In the genomic region with DNA sequence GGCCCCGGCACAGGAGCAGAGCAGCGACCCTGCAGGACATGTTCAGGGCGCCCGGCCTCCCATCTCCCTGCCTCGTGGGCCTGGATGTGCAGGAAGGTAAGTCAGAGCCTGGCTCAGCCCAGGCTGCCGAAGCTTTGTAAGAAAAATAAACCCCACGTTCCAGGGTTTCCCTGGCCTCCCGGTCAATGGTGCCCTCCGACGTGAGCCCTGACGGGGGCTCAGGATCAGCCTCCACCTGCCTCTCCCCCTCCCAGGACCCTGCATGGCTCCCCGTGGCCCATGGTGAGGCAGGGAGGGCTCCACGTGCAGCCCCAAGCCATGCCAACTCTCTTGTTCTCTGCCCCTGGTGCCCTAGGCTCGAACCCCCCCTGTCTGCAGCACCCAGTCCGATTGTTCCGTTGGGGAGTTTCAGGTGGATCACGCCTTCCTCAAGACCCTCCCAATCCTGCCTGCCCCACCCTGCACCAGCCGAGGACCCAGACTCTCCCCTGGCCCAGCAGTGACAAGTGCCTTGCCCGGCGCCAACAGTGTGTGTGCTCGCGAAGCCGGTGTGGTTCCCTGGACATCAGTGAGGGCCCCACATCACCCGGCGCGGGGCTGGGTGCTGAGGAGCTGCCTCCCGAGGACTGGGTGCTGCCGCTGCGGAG, we compare ENCODE assay signal across 19 cellular contexts.
DNase-seq lines count a peak whose midpoint lies in the region; ATAC-seq, FAIRE-seq and TF ChIP-seq lines count a peak whose summit lies in the region.
"Had no signal": no experiment of that assay in that cellular context is flagged by ENCODE, and none has a peak within 500 bp of the region (broad histone marks: within the 10 kb centered on the region; RNA-seq: fewer than 3 reads in every experiment).

No MANE protein-coding gene starts in this region.

- no peak overlapping the region for H2BK15ac ChIP-seq in IMR-90 (ENCODE audit: low read depth, low read length)
- H2BK15ac ChIP-seq in neuronal stem cell (ENCODE audit: low read length) = peak overlapping the region; percentile 94

- H3K9me1 ChIP-seq in IMR-90 (ENCODE audit: insufficient read depth, low read length) = no peaks in the 10 kb centered on the region

- TF ChIP-seq CTCF in left ventricle myocardium inferior (IDR thresholded peaks at IDR 0.05; ENCODE audit: borderline replicate concordance) (no peak), IMR-90 (conservative IDR thresholded peaks at IDR 0.05; ENCODE audit: low read depth, low read length) (no peak), HepG2 (CRISPR knock-in tag; IDR thresholded peaks at IDR 0.05) (no peak), nephron progenitor cell (IDR thresholded peaks at IDR 0.05) (no peak)

- H3K9ac ChIP-seq in IMR-90 (ENCODE audit: low read depth, low read length) (no peak overlapping the region), HepG2 (ENCODE audit: insufficient read depth, low read depth, low read length) (no peak overlapping the region), neuronal stem cell (ENCODE audit: low read depth, low read length, poor library complexity) (peak overlapping the region; percentile 44)

- H4K91ac ChIP-seq in IMR-90 (ENCODE audit: insufficient read depth, low read depth, low read length) (no peak overlapping the region), neuronal stem cell (ENCODE audit: low read depth, low read length, poor library complexity) (no peak overlapping the region)

- H4K5ac ChIP-seq in IMR-90 (ENCODE audit: low read depth, low read length) = no peak overlapping the region

- H3K4me3 ChIP-seq in left ventricle myocardium inferior (no peak overlapping the region), IMR-90 (ENCODE audit: insufficient read depth, low read depth, low read length) (no peak overlapping the region), HepG2 (replicated peaks in 1 of 3; ENCODE audit: insufficient read depth in 1 of 3, low read depth in 2 of 3, low read length in 3 of 3) (no peak overlapping the region), neuronal stem cell (ENCODE audit: low read length in 2 of 2) (no peak overlapping the region)

- H3K14ac ChIP-seq in IMR-90 (replicated peaks; ENCODE audit: low read depth, low read length) (no peak overlapping the region), neuronal stem cell (ENCODE audit: low read length) (peak overlapping the region; percentile 71)

- no peak overlapping the region for H3K56ac ChIP-seq in IMR-90 (ENCODE audit: extremely low read depth, insufficient read depth, low read length)

- H2BK20ac ChIP-seq in IMR-90 (ENCODE audit: low read depth, low read length) = no peak overlapping the region

- H3K27ac ChIP-seq in left ventricle myocardium inferior (replicated peaks) (no peak overlapping the region), IMR-90 (ENCODE audit: insufficient read depth, low read length) (no peak overlapping the region), HepG2 (ENCODE audit: extremely low read length, insufficient read depth, low read length) (no peak overlapping the region), neuronal stem cell (replicated peaks; ENCODE audit: low read length) (no peak overlapping the region)

- H2AK9ac ChIP-seq in IMR-90 (replicated peaks; ENCODE audit: low read depth, low read length, poor library complexity) = no peak overlapping the region

- H2BK120ac ChIP-seq in IMR-90 (ENCODE audit: low read depth, low read length) (no peak overlapping the region), neuronal stem cell (ENCODE audit: low read depth, low read length) (peak overlapping the region; percentile 52)

- no peak overlapping the region for H3K18ac ChIP-seq in IMR-90 (ENCODE audit: low read depth, low read length)
- peak overlapping the region; percentile 95 for H3K18ac ChIP-seq in neuronal stem cell (ENCODE audit: low read length)

- H3K4me3 Mint-ChIP-seq in nephron progenitor cell = no peak overlapping the region
- H3K4me3 Mint-ChIP-seq: B cell; CD4-positive, alpha-beta T cell; HFFc6 had no signal

- H2BK5ac ChIP-seq in IMR-90 (ENCODE audit: low read depth, low read length, poor library complexity, severe bottlenecking) (no peak overlapping the region), neuronal stem cell (ENCODE audit: low read length) (peak overlapping the region; percentile 91)

- POLR2A ChIA-PET in IMR-90 (lab: Charles Lee; ENCODE audit: unreplicated experiment) (no interaction called here), HepG2 (lab: Yijun Ruan, JAX) (no interaction called here)

- WGBS in IMR-90 (ENCODE audit: extremely low coverage in 2 of 2, insufficient read length in 1 of 2), 2 experiments = 76% methylated on average over 3 of the region's 29 CpGs; no CpG with 5 or more reads in 1 of the 2 experiments
- WGBS in HepG2 (ENCODE audit: low lambda C conversion rate) = 47% methylated on average over 12 of the region's 29 CpGs
- WGBS in neuronal stem cell (ENCODE audit: extremely low coverage in 2 of 2, insufficient read length in 2 of 2, insufficient replicate concordance in 1 of 2), 2 donors = no CpG with 5 or more reads among the region's 29 CpGs

- H3K4me1 Mint-ChIP-seq in nephron progenitor cell = peaks cover 24% of the 10 kb centered on the region

- dilution Hi-C loops in IMR-90 (cut with HindIII; ENCODE audit: low sequenced_read_pairs, unreplicated experiment) = no loop called here

- TF ChIP-seq POLR2A in IMR-90 (IDR thresholded peaks at IDR 0.05; ENCODE audit: low read depth, low read length) (no peak), HepG2 (IDR thresholded peaks at IDR 0.05; ENCODE audit: insufficient read depth in 1 of 2, low read depth in 2 of 2, low read length in 2 of 2) (no peak)

- CTCF ChIA-PET in IMR-90 (lab: Yijun Ruan, JAX) = no interaction called here
- CTCF ChIA-PET in HepG2 (lab: Yijun Ruan, JAX; ENCODE audit: low intra/inter-chr PET ratio, low total read pairs) = no interaction called here

- H4K20me1 ChIP-seq in IMR-90 (ENCODE audit: insufficient read depth, low read length) = no peaks in the 10 kb centered on the region
- H4K20me1 ChIP-seq in HepG2 (ENCODE audit: insufficient read depth, low read length) = no peaks in the 10 kb centered on the region

- H3K4ac ChIP-seq in IMR-90 (ENCODE audit: low read depth, low read length) = no peak overlapping the region
- no peak overlapping the region for H3K4ac ChIP-seq in neuronal stem cell (ENCODE audit: low read length)

- in situ Hi-C loops in IMR-90 (cut with MboI; ENCODE audit: low sequenced_read_pairs) (no loop called here), HepG2 (cut with HindIII; ENCODE audit: extremely low pct_ligation_motif_present, low pct_unique_long_range_greater_than_20kb) (no loop called here)

- H2AFZ ChIP-seq in IMR-90 (replicated peaks; ENCODE audit: low read length, poor library complexity) = peak overlapping the region; percentile 26
- H2AFZ ChIP-seq in HepG2 (ENCODE audit: low read length) = no peak overlapping the region
- no peak overlapping the region for H2AFZ ChIP-seq in neuronal stem cell (ENCODE audit: low read length)

- H3K27me3 ChIP-seq in left ventricle myocardium inferior (ENCODE audit: low read depth) = peaks cover 29% of the 10 kb centered on the region
- peaks cover 18% of the 10 kb centered on the region for H3K27me3 ChIP-seq in IMR-90 (ENCODE audit: control insufficient read depth, insufficient read depth, low read length)
- H3K27me3 ChIP-seq in HepG2 (ENCODE audit: control insufficient read depth in 1 of 2, insufficient read depth in 2 of 2, low read length in 2 of 2) = peaks cover 7 to 31% of the 10 kb centered on the region in 2 experiments; a peak in 4 of 5 replicates
- H3K27me3 ChIP-seq in neuronal stem cell (ENCODE audit: control insufficient read depth in 3 of 3, insufficient read depth in 3 of 3, low read depth in 1 of 3, low read length in 3 of 3) = peaks cover 0 to 14% (median 0%) of the 10 kb centered on the region in 3 experiments

- ATAC-seq in Right ventricle myocardium inferior (no peak), IMR-90 (ENCODE audit: low read depth) (no peak), HepG2 (no peak), GM21515 (IDR thresholded peaks at IDR 0.05; ENCODE audit: unreplicated experiment) (no peak)

- FAIRE-seq in HepG2 (lab: Jason Lieb, UNC) = no peak
- FAIRE-seq: GM18507, HTR-8/SVneo had no signal

- no peaks in the 10 kb centered on the region for H3K36me3 ChIP-seq in left ventricle myocardium inferior
- no peaks in the 10 kb centered on the region for H3K36me3 ChIP-seq in IMR-90 (ENCODE audit: control insufficient read depth, insufficient read depth, low read length)
- no peaks in the 10 kb centered on the region for H3K36me3 ChIP-seq in HepG2 (replicated peaks in 1 of 2; ENCODE audit: control insufficient read depth in 1 of 2, insufficient read depth in 2 of 2, low read length in 2 of 2)
- no peaks in the 10 kb centered on the region for H3K36me3 ChIP-seq in neuronal stem cell (replicated peaks in 1 of 2; ENCODE audit: control insufficient read depth in 2 of 2, insufficient read depth in 2 of 2, low read length in 2 of 2)

- H3K27me3 Mint-ChIP-seq in nephron progenitor cell (ENCODE audit: low read depth, poor library complexity) = peaks cover 23% of the 10 kb centered on the region
- H3K27me3 Mint-ChIP-seq: CD4-positive, alpha-beta T cell had no signal

- no peak overlapping the region for H2AK5ac ChIP-seq in IMR-90 (ENCODE audit: low read depth, low read length)
- peak overlapping the region; percentile 60 for H2AK5ac ChIP-seq in neuronal stem cell (ENCODE audit: low read depth, low read length)

- H3K4me2 ChIP-seq in IMR-90 (ENCODE audit: low read depth, low read length) (no peak overlapping the region), HepG2 (ENCODE audit: low read depth, low read length) (peak overlapping the region; percentile 32), neuronal stem cell (ENCODE audit: insufficient read depth, low read length, poor library complexity, severe bottlenecking) (no peak overlapping the region)

- H3K79me1 ChIP-seq in IMR-90 (ENCODE audit: low read depth in 1 of 2, low read length in 2 of 2) (no peaks in the 10 kb centered on the region), neuronal stem cell (ENCODE audit: low read depth, low read length) (peaks cover 4% of the 10 kb centered on the region)

- peak; percentile 70 for DNase-seq in Right ventricle myocardium inferior (ENCODE audit: missing footprints)
- DNase-seq in left ventricle myocardium inferior = no peak
- DNase-seq in IMR-90 = no peak
- DNase-seq in HepG2 (ENCODE audit: low spot score) = no peak
- DNase-seq in neuronal stem cell (ENCODE audit: low spot score) = no peak
- no peak for DNase-seq in nephron progenitor cell
- DNase-seq in NCI-H1930 (lab: John Stamatoyannopoulos, UW) = no peak
- DNase-seq: 8988T; C1 segment of cervical spinal cord; Calu3; CD4-positive, alpha-beta T cell; DMS 273 treated with DMSO at 0.1 percent for 48 hours; GOT3; HCEC 1CT; HFFc6 had no signal

- H3K36me3 Mint-ChIP-seq in nephron progenitor cell (ENCODE audit: low read depth) = no peaks in the 10 kb centered on the region

- TF ChIP-seq EP300 in HepG2 (IDR thresholded peaks at IDR 0.05; ENCODE audit: low read depth in 2 of 2, low read length in 2 of 2) = no peak
- no peak for TF ChIP-seq EP300 in HepG2 (CRISPR knock-in tag; IDR thresholded peaks at IDR 0.05; ENCODE audit: borderline replicate concordance)

- H3K23ac ChIP-seq in IMR-90 (ENCODE audit: low read depth, low read length) (no peak overlapping the region), neuronal stem cell (ENCODE audit: low read depth, low read length, poor library complexity) (no peak overlapping the region)

- intact Hi-C loops in Right ventricle myocardium inferior (cut with DNase I) (no loop called here), left ventricle myocardium inferior (cut with micrococcal nuclease) (no loop called here), IMR-90 (cut with micrococcal nuclease) (no loop called here), HepG2 (cut with micrococcal nuclease; ENCODE audit: unreplicated experiment) (no loop called here)

- H3K27ac Mint-ChIP-seq in nephron progenitor cell = no peak overlapping the region
- H3K27ac Mint-ChIP-seq: B cell; CD4-positive, alpha-beta T cell; HFFc6 had no signal

- H3K79me2 ChIP-seq in HepG2 (ENCODE audit: insufficient read depth, low read length) = no peaks in the 10 kb centered on the region

- no TSS peak for BruUV-seq in IMR-90 (replicated peaks; lab: Mats Ljungman, UMichigan)
- no TSS peak for BruUV-seq in HepG2 (replicated peaks; lab: Mats Ljungman, UMichigan)

- H4K8ac ChIP-seq in IMR-90 (ENCODE audit: low read depth in 2 of 2, low read length in 2 of 2) (no peak overlapping the region), neuronal stem cell (ENCODE audit: low read depth, low read length) (no peak overlapping the region)

- H2BK12ac ChIP-seq in neuronal stem cell (ENCODE audit: low read length) = peak overlapping the region; percentile 78

- no peaks in the 10 kb centered on the region for H3K9me3 Mint-ChIP-seq in nephron progenitor cell
- H3K9me3 Mint-ChIP-seq: CD4-positive, alpha-beta T cell; HFFc6 had no signal

- H3K9me3 ChIP-seq in left ventricle myocardium inferior (replicated peaks) (no peaks in the 10 kb centered on the region), IMR-90 (ENCODE audit: control insufficient read depth, insufficient read depth, low read length) (peaks cover 5% of the 10 kb centered on the region), HepG2 (ENCODE audit: low read length) (no peaks in the 10 kb centered on the region), neuronal stem cell (replicated peaks in 1 of 2; ENCODE audit: control insufficient read depth in 2 of 2, insufficient read depth in 1 of 2, low read depth in 1 of 2, low read length in 2 of 2) (peaks cover 0 to 2% of the 10 kb centered on the region in 2 donors)

- H3K4me1 ChIP-seq in left ventricle myocardium inferior = no peaks in the 10 kb centered on the region
- H3K4me1 ChIP-seq in IMR-90 (ENCODE audit: control insufficient read depth, insufficient read depth, low read length) = no peaks in the 10 kb centered on the region
- no peaks in the 10 kb centered on the region for H3K4me1 ChIP-seq in HepG2 (ENCODE audit: insufficient read depth, low read length)
- peaks cover 0 to 18% of the 10 kb centered on the region in 2 donors for H3K4me1 ChIP-seq in neuronal stem cell (ENCODE audit: control insufficient read depth in 2 of 2, insufficient read depth in 1 of 2, low read depth in 1 of 2, low read length in 2 of 2)

- TF ChIP-seq RAD21 in IMR-90 (IDR thresholded peaks at IDR 0.05; ENCODE audit: low read length) = no peak
- TF ChIP-seq RAD21 in HepG2 (CRISPR knock-in tag; IDR thresholded peaks at IDR 0.05) = no peak
